8 cellular contexts compared by ENCODE assay signal in the genomic region with DNA sequence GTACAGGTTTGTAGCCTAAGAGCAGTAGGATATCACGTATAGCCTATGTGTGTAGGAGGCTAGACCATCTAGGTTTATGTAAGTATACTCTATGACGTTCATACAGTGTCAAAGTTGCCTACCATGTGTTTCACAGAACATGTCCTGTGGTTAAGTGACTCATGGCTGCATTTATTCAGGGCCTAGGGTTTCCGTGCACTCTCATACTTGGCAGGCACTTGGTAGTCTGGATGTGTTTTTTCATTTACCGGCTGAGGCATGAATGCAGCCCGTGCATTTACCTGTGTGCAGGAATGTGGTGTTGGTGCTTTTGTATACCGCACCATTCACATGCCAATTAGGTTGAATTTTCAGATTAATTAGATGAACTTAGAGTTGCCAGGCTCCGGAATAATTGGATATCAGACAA. TPM values are rescaled to one million over a fixed set of nuclear protein-coding genes. Genes with fewer than 3 reads are reported as not detected.
DNase-seq lines count a peak whose midpoint lies in the region; ATAC-seq, FAIRE-seq and TF ChIP-seq lines count a peak whose summit lies in the region.

No MANE protein-coding gene starts in this region.

- peak in 1 of 2 experiments; percentile 10; a peak in 1 of 4 replicates for TF ChIP-seq EP300 in GM12878 (IDR thresholded peaks at IDR 0.05; ENCODE audit: borderline replicate concordance in 1 of 2, control insufficient read depth in 1 of 2, low read depth in 2 of 2, low read length in 2 of 2)

- RAD21 ChIA-PET in GM12878 (lab: Charles Lee; ENCODE audit: unreplicated experiment) = no interaction called here

- H3K4me3 ChIP-seq in GM23248 = no peak overlapping the region
- H3K4me3 ChIP-seq in GM12878 = no peak overlapping the region
- no peak overlapping the region for H3K4me3 ChIP-seq in skin epidermis
- no peak overlapping the region for H3K4me3 ChIP-seq in thyroid gland (replicated peaks in 1 of 3)

- H3K4me1 ChIP-seq in GM23248 (ENCODE audit: insufficient read depth) (peaks cover 17% of the 10 kb centered on the region), GM12878 (ENCODE audit: control insufficient read depth, insufficient read depth, low read length) (no peaks in the 10 kb centered on the region), thyroid gland (no peaks in the 10 kb centered on the region)

- intact Hi-C loops in GM12878 (cut with micrococcal nuclease; ENCODE audit: unreplicated experiment) (no loop called here), thyroid gland (cut with DNase I) (no loop called here)

- CTCF ChIA-PET in GM12878 (lab: Yijun Ruan, JAX) = interaction anchor here (1.6 kb wide), 2 partner anchors 27 to 360 kb away, joined by 3 read pairs; no protein-coding TSS in a partner anchor

- H3K4me1 Mint-ChIP-seq in glutamatergic neuron (ENCODE audit: low read depth, unreplicated experiment) = no peaks in the 10 kb centered on the region

- in situ Hi-C loops in GM23248 (cut with MboI) (no loop called here), GM12878 (cut with MboI) (no loop called here)

- H3K27ac ChIP-seq in GM23248 (peak overlapping the region; percentile 61), GM12878 (ENCODE audit: control insufficient read depth, insufficient read depth) (no peak overlapping the region), skin epidermis (peak overlapping the region in 18 of 21 experiments; percentile 39 to 85 (median 69)), thyroid gland (no peak overlapping the region)

- SMC1A ChIA-PET in GM12878 (lab: Charles Lee; ENCODE audit: uncharacterized antibody, unreplicated experiment) = interaction anchor here (1.2 kb wide), 1 partner anchor 98 kb away, joined by 3 read pairs; no protein-coding TSS in a partner anchor

- no peaks in the 10 kb centered on the region for H3K27me3 ChIP-seq in GM23248 (replicated peaks; ENCODE audit: insufficient read depth)
- H3K27me3 ChIP-seq in GM12878 (replicated peaks in 1 of 2; ENCODE audit: control insufficient read depth in 2 of 2, insufficient read depth in 2 of 2, low read length in 1 of 2) = no peaks in the 10 kb centered on the region
- H3K27me3 ChIP-seq in thyroid gland = no peaks in the 10 kb centered on the region

- POLR2A ChIA-PET in GM12878 (lab: Charles Lee) = no interaction called here

- H3K9me3 Mint-ChIP-seq in glutamatergic neuron (ENCODE audit: unreplicated experiment) = no peaks in the 10 kb centered on the region

- H3K9ac ChIP-seq in GM23248 = 0 out of 2 replicates have a peak overlapping the region, but pooled peaks have one; percentile 9
- no peak overlapping the region for H3K9ac ChIP-seq in GM12878 (ENCODE audit: control insufficient read depth, insufficient read depth, low read length)

- H3K4me2 ChIP-seq in GM23248 (ENCODE audit: unreplicated experiment) = peak overlapping the region; percentile 42
- H3K4me2 ChIP-seq in GM12878 (ENCODE audit: control insufficient read depth, insufficient read depth) = no peak overlapping the region

- DNase-seq in GM23248 (peak; percentile 98), RCC 7860 (ENCODE audit: low spot score) (peak; percentile 84), GM12878 (ENCODE audit: low read depth, low spot score) (no peak), NCI-H2081 (lab: John Stamatoyannopoulos, UW) (no peak), glutamatergic neuron (no peak), NCI-H774 (lab: John Stamatoyannopoulos, UW) (no peak), thyroid gland (no peak)

- TF ChIP-seq RAD21 in GM12878 (IDR thresholded peaks at IDR 0.05; ENCODE audit: insufficient read depth, low read depth, low read length) = no peak

- H3K9me3 ChIP-seq in GM23248 (ENCODE audit: low read depth) (no peaks in the 10 kb centered on the region), GM12878 (replicated peaks; ENCODE audit: control insufficient read depth, insufficient read depth, low read length) (no peaks in the 10 kb centered on the region), thyroid gland (no peaks in the 10 kb centered on the region)

- peak; percentile 91 for ATAC-seq in GM12878

- H3K36me3 ChIP-seq in GM23248 (ENCODE audit: low read depth) (no peaks in the 10 kb centered on the region), GM12878 (ENCODE audit: control insufficient read depth in 2 of 2, insufficient read depth in 2 of 2, low read length in 1 of 2) (no peaks in the 10 kb centered on the region), thyroid gland (no peaks in the 10 kb centered on the region)

- no peak overlapping the region for H3K4me3 Mint-ChIP-seq in glutamatergic neuron (ENCODE audit: unreplicated experiment)

- H2AFZ ChIP-seq in GM23248 (no peak overlapping the region), GM12878 (ENCODE audit: control insufficient read depth, low read depth, low read length) (no peak overlapping the region)

- FAIRE-seq in RCC 7860 (lab: Jason Lieb, UNC) (peak; percentile 88), GM12878 (lab: Jason Lieb, UNC) (peak; percentile 75)

- no peaks in the 10 kb centered on the region; the same call in 1 of the 2 replicates for H3K9me2 ChIP-seq in GM23248 (ENCODE audit: insufficient read depth)

- 12 to 13% methylated on average over 7 of the region's 7 CpGs for WGBS in GM23248 (ENCODE audit: low coverage in 1 of 2, low lambda C conversion rate in 2 of 2, missing lambda C conversion rate in 2 of 2), 2 experiments
- 26% methylated on average over 7 of the region's 7 CpGs for WGBS in GM12878 (ENCODE audit: insufficient coverage, insufficient replicate concordance, low lambda C conversion rate, missing lambda C conversion rate)
- WGBS in thyroid gland, 2 donors = 72 to 77% methylated on average over 7 of the region's 7 CpGs

- TF ChIP-seq CTCF in GM12878 (IDR thresholded peaks at IDR 0.05 in 2 of 3, conservative IDR thresholded peaks at IDR 0.05 in 1 of 3; ENCODE audit: control insufficient read depth in 2 of 3, extremely low read depth in 1 of 3, insufficient read depth in 1 of 3, low read depth in 3 of 3, low read length in 3 of 3) (no peak), glutamatergic neuron (IDR thresholded peaks at IDR 0.05; ENCODE audit: partially characterized antibody, unreplicated experiment) (no peak), thyroid gland (IDR thresholded peaks at IDR 0.05) (no peak)

- TF ChIP-seq POLR2A in GM12878 (IDR thresholded peaks at IDR 0.05; ENCODE audit: low read depth, low read length) = no peak
- no peak for TF ChIP-seq POLR2A in thyroid gland (IDR thresholded peaks at IDR 0.05)

- H3K27me3 Mint-ChIP-seq in glutamatergic neuron (ENCODE audit: unreplicated experiment) = no peaks in the 10 kb centered on the region

- H3F3A ChIP-seq in GM23248 (ENCODE audit: insufficient read depth) = peaks cover 17% of the 10 kb centered on the region

- H4K20me1 ChIP-seq in GM23248 (ENCODE audit: insufficient read depth) (no peaks in the 10 kb centered on the region), GM12878 (ENCODE audit: control insufficient read depth, insufficient read depth) (no peaks in the 10 kb centered on the region)

- no peaks in the 10 kb centered on the region for H3K36me3 Mint-ChIP-seq in glutamatergic neuron (ENCODE audit: unreplicated experiment)

- no peak overlapping the region for H3K27ac Mint-ChIP-seq in glutamatergic neuron (ENCODE audit: unreplicated experiment)

- no TSS peak for BruUV-seq in GM12878 (replicated peaks; lab: Mats Ljungman, UMichigan)

- H3K79me2 ChIP-seq in GM23248 (ENCODE audit: insufficient read depth) (no peaks in the 10 kb centered on the region), GM12878 (ENCODE audit: control insufficient read depth, insufficient read depth, low read length) (no peaks in the 10 kb centered on the region)

RNA-seq across cellular contexts. Expression of a gene that starts 43.4 kb away (rescaled TPM):
- 608 and 614 TPM in 2 replicates for total RNA-seq in GM23248 (2014; rRNA removed; shearing (Covaris generic))
- polyA plus RNA-seq in GM23248 (2016; fragmentation: Nextera tagmentation; extraction: Ambion mirVana) = 1,218 and 1,219 TPM in 2 replicates
- total RNA-seq in GM12878 (2013; cell fraction: nucleolus; rRNA removed) = 26.4 and 26.9 TPM in 2 replicates
- 235 and 266 TPM in 2 replicates for total RNA-seq in GM12878 (2014; rRNA removed)
- total RNA-seq in GM12878 (2014; rRNA removed; fragmentation: Illumina TruSeq; extraction: Trizol) = 313 and 316 TPM in 2 replicates
- 179 and 195 TPM in 2 replicates for total RNA-seq in GM12878 (2021)
- 190 TPM for polyA plus RNA-seq in GM12878 (2011; ENCODE audit: low read depth)
- 427 and 538 TPM in 2 replicates for polyA plus RNA-seq in GM12878 (2011; rRNA removed)
- 256 and 267 TPM in 2 replicates for polyA plus RNA-seq in GM12878 (2011; cell fraction: cytosol; rRNA removed)
- 119 and 141 TPM in 2 replicates for polyA plus RNA-seq in GM12878 (2011; cell fraction: nucleus; rRNA removed)
- 213 and 244 TPM in 2 replicates for polyA plus RNA-seq in GM12878 (2012)
- polyA plus RNA-seq in GM12878 (2014; fragmentation: Illumina TruSeq; extraction: Trizol) = 373 and 412 TPM in 2 replicates
- 100 to 1,000 TPM; 662 to 739 TPM for polyA plus RNA-seq in GM12878 (2014; fragmentation: Nextera tagmentation; extraction: Ambion mirVana)
- polyA plus RNA-seq in GM12878 (2014; rRNA removed) = 210 and 222 TPM in 2 replicates
- polyA plus RNA-seq in GM12878 (2016; fragmentation: Nextera tagmentation; extraction: Ambion mirVana) = 100 to 1,000 TPM; 466 to 475 TPM
- 153 and 181 TPM in 2 replicates for polyA minus RNA-seq in GM12878 (2011; rRNA and poly(A)+ RNA removed)
- polyA minus RNA-seq in GM12878 (2011; cell fraction: cytosol; rRNA and poly(A)+ RNA removed) = 62.0 and 66.1 TPM in 2 replicates
- polyA minus RNA-seq in GM12878 (2011; cell fraction: nucleus; rRNA and poly(A)+ RNA removed) = 27.6 and 36.9 TPM in 2 replicates
- total RNA-seq in glutamatergic neuron (ENCODE audit: unreplicated experiment) = 123 TPM
- total RNA-seq in thyroid gland = 100 to 1,000 TPM; 334 to 467 (median 446) TPM

RNA-seq across cellular contexts. Expression of a gene that starts 57.8 kb away (rescaled TPM):
- total RNA-seq in GM23248 (2014; rRNA removed; shearing (Covaris generic)) = 748 and 789 TPM in 2 replicates
- polyA plus RNA-seq in GM23248 (2016; fragmentation: Nextera tagmentation; extraction: Ambion mirVana) = 1,649 and 1,670 TPM in 2 replicates
- total RNA-seq in GM12878 (2013; cell fraction: nucleolus; rRNA removed) = 165 and 169 TPM in 2 replicates
- total RNA-seq in GM12878 (2014; rRNA removed) = 861 and 946 TPM in 2 replicates
- 987 and 1,035 TPM in 2 replicates for total RNA-seq in GM12878 (2014; rRNA removed; fragmentation: Illumina TruSeq; extraction: Trizol)
- total RNA-seq in GM12878 (2021) = 488 and 498 TPM in 2 replicates
- polyA plus RNA-seq in GM12878 (2011; ENCODE audit: low read depth) = 341 TPM
- polyA plus RNA-seq in GM12878 (2011; rRNA removed) = 567 and 783 TPM in 2 replicates
- 236 and 267 TPM in 2 replicates for polyA plus RNA-seq in GM12878 (2011; cell fraction: cytosol; rRNA removed)
- 194 and 245 TPM in 2 replicates for polyA plus RNA-seq in GM12878 (2011; cell fraction: nucleus; rRNA removed)
- polyA plus RNA-seq in GM12878 (2012) = 406 and 429 TPM in 2 replicates
- 851 and 1,149 TPM in 2 replicates for polyA plus RNA-seq in GM12878 (2014; fragmentation: Illumina TruSeq; extraction: Trizol)
- polyA plus RNA-seq in GM12878 (2014; fragmentation: Nextera tagmentation; extraction: Ambion mirVana) = 1,000 to 10,000 TPM; 1,462 to 1,663 TPM
- polyA plus RNA-seq in GM12878 (2014; rRNA removed) = 687 and 704 TPM in 2 replicates
- 1,000 to 10,000 TPM; 1,100 to 1,139 TPM for polyA plus RNA-seq in GM12878 (2016; fragmentation: Nextera tagmentation; extraction: Ambion mirVana)
- polyA minus RNA-seq in GM12878 (2011; rRNA and poly(A)+ RNA removed) = 263 and 337 TPM in 2 replicates
- polyA minus RNA-seq in GM12878 (2011; cell fraction: cytosol; rRNA and poly(A)+ RNA removed) = 92.0 and 93.1 TPM in 2 replicates
- polyA minus RNA-seq in GM12878 (2011; cell fraction: nucleus; rRNA and poly(A)+ RNA removed) = 127 and 180 TPM in 2 replicates
- total RNA-seq in glutamatergic neuron (ENCODE audit: unreplicated experiment) = 175 TPM
- total RNA-seq in thyroid gland = 100 to 1,000 TPM; 306 to 544 (median 331) TPM

Comparison
In these comparisons a context has a peak if more than half of its experiments do, and no peak if none do; other contexts are left out.
1. DNase-seq: peak in GM23248 (single experiment) and RCC 7860 (single experiment); none in GM12878 (single experiment), NCI-H2081 (0 of 2), glutamatergic neuron (single experiment), NCI-H774 (single experiment) and thyroid gland (0 of 2).
2. H3K27ac ChIP-seq: peak in GM23248 (single experiment) and skin epidermis (18 of 21); none in GM12878 (single experiment) and thyroid gland (0 of 3).